ENCODE assay signal across 25 cellular contexts in the genomic region with DNA sequence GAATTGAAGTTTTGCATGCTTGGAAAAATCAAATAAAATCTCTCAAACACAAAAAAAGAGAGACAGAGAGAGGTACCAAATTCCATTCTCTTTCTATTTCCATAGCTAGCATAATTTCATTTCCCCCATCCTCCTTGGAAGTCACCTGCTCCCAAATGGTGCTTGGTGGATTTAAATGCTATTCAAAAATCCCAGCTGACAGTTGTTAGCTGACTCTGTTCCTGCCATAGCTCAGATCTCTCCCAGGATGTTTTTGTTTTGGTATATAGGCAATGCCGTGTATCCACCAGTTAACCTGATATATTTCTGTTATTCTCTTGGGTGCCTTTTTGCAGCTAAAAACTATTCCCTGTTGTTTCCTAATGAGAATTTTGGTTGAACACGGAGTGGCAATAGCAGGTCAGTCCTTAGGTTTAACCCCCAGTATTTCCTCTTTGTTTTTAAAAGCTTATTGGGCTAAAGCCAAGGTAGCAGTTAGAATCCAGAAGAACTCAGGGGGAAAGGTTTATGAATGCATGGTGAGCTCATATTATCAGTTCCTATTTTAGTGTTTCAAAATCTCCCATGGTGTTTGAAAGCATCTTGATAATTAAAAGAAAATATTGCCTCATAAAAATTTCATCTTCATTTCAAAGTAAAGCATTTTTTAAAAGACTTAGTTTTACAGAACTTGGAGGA.
DNase-seq lines count a peak whose midpoint lies in the region; ATAC-seq and TF ChIP-seq lines count a peak whose summit lies in the region.
"Had no signal": no experiment of that assay in that cellular context is flagged by ENCODE, and none has a peak within 500 bp of the region (broad histone marks: within the 10 kb centered on the region; RNA-seq: fewer than 3 reads in every experiment).

No MANE protein-coding gene starts in this region.

- H3K27me3 Mint-ChIP-seq in type B pancreatic cell (no peaks in the 10 kb centered on the region), endodermal cell (ENCODE audit: insufficient read depth) (no peaks in the 10 kb centered on the region)
- H3K27me3 Mint-ChIP-seq in stimulated activated memory B cell treated with anti-CD40 and anti-IgM and Interleukin-4, amounts not matched to agents 10 μg/mL and 1 μg/mL and 100 μg/mL, for 72 hours = no peaks in the 10 kb centered on the region
- H3K27me3 Mint-ChIP-seq: activated CD8-positive, alpha-beta T cell treated with anti-CD3 and anti-CD28 coated beads for 36 hours had no signal

- H3K4me3 ChIP-seq in choroid plexus epithelial cell (ENCODE audit: low read depth, low read length) (no peak overlapping the region), endodermal cell (ENCODE audit: low read length) (no peak overlapping the region)
- H3K4me3 ChIP-seq: BLaER1, body of pancreas, gastrocnemius medialis, GM23338, hepatocyte, skin epidermis had no signal

- H3K9me3 ChIP-seq in endodermal cell (ENCODE audit: control insufficient read depth, low read length) = no peaks in the 10 kb centered on the region
- H3K9me3 ChIP-seq: BLaER1, body of pancreas, gastrocnemius medialis had no signal

- peak; percentile 36 to 41 for DNase-seq in SHP77 (lab: John Stamatoyannopoulos, UW)
- DNase-seq in SHP77 treated with DMSO at 0.1 percent for 48 hours (lab: John Stamatoyannopoulos, UW) = no peak
- DNase-seq in NCI-H69 (lab: John Stamatoyannopoulos, UW) = peak; percentile 70
- peak; percentile 26 for DNase-seq in choroid plexus epithelial cell (ENCODE audit: low read depth)
- DNase-seq in type B pancreatic cell (ENCODE audit: extremely low spot score, unreplicated experiment) = no peak
- DNase-seq in T-helper 9 cell = no peak
- DNase-seq in endodermal cell = no peak
- DNase-seq: activated CD8-positive, alpha-beta memory T cell treated with anti-CD3 and anti-CD28 coated beads, Interleukin-2, amount 50 U/mL, for 48 hours; activated CD8-positive, alpha-beta T cell treated with anti-CD3 and anti-CD28 coated beads for 36 hours; activated naive CD4-positive, alpha-beta T cell treated with anti-CD3 and anti-CD28 coated beads for 36 hours; IMR-90; MV-4-11; NCI-H187; NCI-H226; NCI-H526 treated with DMSO at 0.1 percent for 48 hours; stimulated activated naive CD8-positive, alpha-beta T cell treated with anti-CD3 and anti-CD28 coated beads, Interleukin-15, Interleukin-2, amounts not matched to agents 100 U/mL and 50 U/mL, for 24 hours; T-helper 2 cell had no signal

- H3K9me3 Mint-ChIP-seq in type B pancreatic cell (peaks cover 3% of the 10 kb centered on the region), endodermal cell (no peaks in the 10 kb centered on the region)
- no peaks in the 10 kb centered on the region for H3K9me3 Mint-ChIP-seq in stimulated activated memory B cell treated with anti-CD40 and anti-IgM and Interleukin-4, amounts not matched to agents 10 μg/mL and 1 μg/mL and 100 μg/mL, for 72 hours
- H3K9me3 Mint-ChIP-seq: activated CD8-positive, alpha-beta T cell treated with anti-CD3 and anti-CD28 coated beads for 36 hours; activated naive CD4-positive, alpha-beta T cell treated with anti-CD3 and anti-CD28 coated beads for 36 hours; activated T-helper 1 cell treated with anti-CD3 and anti-CD28 coated beads, Interleukin-12 subunit alpha, Interleukin-12 subunit beta, Interleukin-2, Interleukin-4 antibody, amounts not matched to agents 30 ng/mL and 10 ng/mL and 1 ng/mL, durations not matched to agents 14 hours and 24 hours and 36 hours had no signal

- no peaks in the 10 kb centered on the region for H3K27me3 ChIP-seq in endodermal cell (ENCODE audit: control insufficient read depth, insufficient read depth, low read length, poor library complexity, severe bottlenecking)
- H3K27me3 ChIP-seq: BLaER1, body of pancreas, gastrocnemius medialis, hepatocyte had no signal

- H3K9ac ChIP-seq in endodermal cell (ENCODE audit: extremely low read depth, low read length, poor library complexity, severe bottlenecking) = no peak overlapping the region
- H3K9ac ChIP-seq: BLaER1 had no signal

- WGBS in endodermal cell (ENCODE audit: insufficient coverage in 1 of 2, insufficient read length in 1 of 2), 2 experiments = 80 to 90% methylated on average over 2 of the region's 2 CpGs

- H3K36me3 ChIP-seq in endodermal cell (ENCODE audit: control insufficient read depth, insufficient read depth, low read length) = no peaks in the 10 kb centered on the region
- H3K36me3 ChIP-seq: BLaER1, gastrocnemius medialis had no signal

- ATAC-seq in stimulated activated memory B cell treated with anti-CD40 and anti-IgM and Interleukin-4, amounts not matched to agents 10 μg/mL and 1 μg/mL and 100 μg/mL, for 72 hours = no peak
- ATAC-seq: activated CD8-positive, alpha-beta T cell treated with anti-CD3 and anti-CD28 coated beads for 36 hours; stimulated activated naive CD8-positive, alpha-beta T cell treated with anti-CD3 and anti-CD28 coated beads, Interleukin-15, Interleukin-2, amounts not matched to agents 100 U/mL and 50 U/mL, for 24 hours had no signal

- H3K27ac ChIP-seq in endodermal cell (ENCODE audit: low read depth, low read length) = no peak overlapping the region
- H3K27ac ChIP-seq: BLaER1, gastrocnemius medialis, hepatocyte, skin epidermis had no signal

- H3K27ac Mint-ChIP-seq in type B pancreatic cell = peak overlapping the region; percentile 60
- H3K27ac Mint-ChIP-seq in endodermal cell = no peak overlapping the region
- no peak overlapping the region for H3K27ac Mint-ChIP-seq in stimulated activated memory B cell treated with anti-CD40 and anti-IgM and Interleukin-4, amounts not matched to agents 10 μg/mL and 1 μg/mL and 100 μg/mL, for 72 hours
- H3K27ac Mint-ChIP-seq: activated CD8-positive, alpha-beta T cell treated with anti-CD3 and anti-CD28 coated beads for 36 hours; activated naive CD4-positive, alpha-beta T cell treated with anti-CD3 and anti-CD28 coated beads for 36 hours; activated T-helper 1 cell treated with anti-CD3 and anti-CD28 coated beads, Interleukin-12 subunit alpha, Interleukin-12 subunit beta, Interleukin-2, Interleukin-4 antibody, amounts not matched to agents 30 ng/mL and 10 ng/mL and 1 ng/mL, durations not matched to agents 14 hours and 24 hours and 36 hours had no signal

- H3K4me1 Mint-ChIP-seq in type B pancreatic cell (ENCODE audit: unreplicated experiment) (peaks cover 11% of the 10 kb centered on the region), endodermal cell (peaks cover 24% of the 10 kb centered on the region)
- H3K4me1 Mint-ChIP-seq in stimulated activated memory B cell treated with anti-CD40 and anti-IgM and Interleukin-4, amounts not matched to agents 10 μg/mL and 1 μg/mL and 100 μg/mL, for 72 hours = no peaks in the 10 kb centered on the region

- peaks cover 1% of the 10 kb centered on the region for H3K36me3 Mint-ChIP-seq in type B pancreatic cell
- no peaks in the 10 kb centered on the region for H3K36me3 Mint-ChIP-seq in endodermal cell (ENCODE audit: low read depth)
- H3K36me3 Mint-ChIP-seq in stimulated activated memory B cell treated with anti-CD40 and anti-IgM and Interleukin-4, amounts not matched to agents 10 μg/mL and 1 μg/mL and 100 μg/mL, for 72 hours = no peaks in the 10 kb centered on the region

- no peak overlapping the region for H3K4me3 Mint-ChIP-seq in type B pancreatic cell
- H3K4me3 Mint-ChIP-seq in endodermal cell = no peak overlapping the region
- no peak overlapping the region for H3K4me3 Mint-ChIP-seq in stimulated activated memory B cell treated with anti-CD40 and anti-IgM and Interleukin-4, amounts not matched to agents 10 μg/mL and 1 μg/mL and 100 μg/mL, for 72 hours
- H3K4me3 Mint-ChIP-seq: activated CD8-positive, alpha-beta T cell treated with anti-CD3 and anti-CD28 coated beads for 36 hours; activated naive CD4-positive, alpha-beta T cell treated with anti-CD3 and anti-CD28 coated beads for 36 hours; activated T-helper 1 cell treated with anti-CD3 and anti-CD28 coated beads, Interleukin-12 subunit alpha, Interleukin-12 subunit beta, Interleukin-2, Interleukin-4 antibody, amounts not matched to agents 30 ng/mL and 10 ng/mL and 1 ng/mL, durations not matched to agents 14 hours and 24 hours and 36 hours; GM23338 had no signal

- no peak for TF ChIP-seq CTCF in choroid plexus epithelial cell (conservative IDR thresholded peaks at IDR 0.05; ENCODE audit: low read depth, low read length)
- no peak for TF ChIP-seq CTCF in type B pancreatic cell (conservative IDR thresholded peaks at IDR 0.05)
- TF ChIP-seq CTCF in endodermal cell (conservative IDR thresholded peaks at IDR 0.05) = no peak

- no peaks in the 10 kb centered on the region for H3K4me1 ChIP-seq in endodermal cell (ENCODE audit: control insufficient read depth, insufficient read depth, low read length)
- H3K4me1 ChIP-seq: BLaER1 had no signal

Comparison
In these comparisons a context has a peak if more than half of its experiments do, and no peak if none do; other contexts are left out.
1. DNase-seq: peak in SHP77 (2 of 2), NCI-H69 (single experiment) and choroid plexus epithelial cell (single experiment); none in SHP77 treated with DMSO at 0.1 percent for 48 hours (single experiment), type B pancreatic cell (single experiment), T-helper 9 cell (single experiment) and endodermal cell (single experiment).